In genomic region chr1:226217273-226217672, GRCh38 we compare ENCODE assay signal across 27 cellular contexts. TPM values are rescaled to one million over a fixed set of nuclear protein-coding genes. Genes with fewer than 3 reads are reported as not detected.
DNase-seq lines count a peak whose midpoint lies in the region; ATAC-seq and TF ChIP-seq lines count a peak whose summit lies in the region.
"Had no signal": no experiment of that assay in that cellular context is flagged by ENCODE, and none has a peak within 500 bp of the region (broad histone marks: within the 10 kb centered on the region; RNA-seq: fewer than 3 reads in every experiment).

No MANE protein-coding gene starts in this region.

- H3K27ac ChIP-seq in cardiac muscle cell (peak overlapping the region; percentile 48), left ventricle myocardium inferior (replicated peaks) (no peak overlapping the region), foreskin keratinocyte (no peak overlapping the region)
- H3K27ac ChIP-seq: BLaER1, esophagus squamous epithelium, heart left ventricle, testis, uterus, WERI-Rb-1 had no signal

- intact Hi-C loops in left ventricle myocardium inferior (cut with micrococcal nuclease) = no loop called here

- H3K4me1 ChIP-seq in cardiac muscle cell (ENCODE audit: low read depth) (peaks cover 14% of the 10 kb centered on the region), left ventricle myocardium inferior (no peaks in the 10 kb centered on the region), foreskin keratinocyte (no peaks in the 10 kb centered on the region)
- H3K4me1 ChIP-seq: esophagus squamous epithelium, heart left ventricle, testis, uterus had no signal

- H3K36me3 ChIP-seq in cardiac muscle cell (no peaks in the 10 kb centered on the region), left ventricle myocardium inferior (no peaks in the 10 kb centered on the region)
- H3K36me3 ChIP-seq: BLaER1, esophagus squamous epithelium, heart left ventricle, uterus, WERI-Rb-1 had no signal

- H3K4me3 ChIP-seq in cardiac muscle cell = no peak overlapping the region
- no peak overlapping the region for H3K4me3 ChIP-seq in left ventricle myocardium inferior
- no peak overlapping the region for H3K4me3 ChIP-seq in cardiac fibroblast (replicated peaks in 1 of 2; ENCODE audit: low read depth in 2 of 2, low read length in 2 of 2)
- H3K4me3 ChIP-seq: BLaER1, esophagus squamous epithelium, heart left ventricle, smooth muscle cell, testis, uterus had no signal

- no peaks in the 10 kb centered on the region for H3K27me3 ChIP-seq in cardiac muscle cell
- no peaks in the 10 kb centered on the region for H3K27me3 ChIP-seq in left ventricle myocardium inferior (ENCODE audit: low read depth)
- H3K27me3 ChIP-seq in foreskin keratinocyte = peaks cover 6% of the 10 kb centered on the region
- H3K27me3 ChIP-seq: esophagus squamous epithelium, heart left ventricle, testis, uterus had no signal

- TF ChIP-seq CTCF in cardiac muscle cell (IDR thresholded peaks at IDR 0.05; ENCODE audit: low read depth, low read length) (no peak), left ventricle myocardium inferior (IDR thresholded peaks at IDR 0.05; ENCODE audit: borderline replicate concordance) (no peak), cardiac fibroblast (IDR thresholded peaks at IDR 0.05; ENCODE audit: low read depth, low read length) (no peak), foreskin keratinocyte (conservative IDR thresholded peaks at IDR 0.05) (no peak)

- H3K9me3 ChIP-seq in cardiac muscle cell (ENCODE audit: low read depth) (no peaks in the 10 kb centered on the region), left ventricle myocardium inferior (replicated peaks) (no peaks in the 10 kb centered on the region)
- H3K9me3 ChIP-seq: BLaER1, esophagus squamous epithelium, heart left ventricle, testis, uterus had no signal

- ATAC-seq in foreskin keratinocyte = peak; percentile 46
- ATAC-seq: heart left ventricle; left colon; stimulated activated memory B cell treated with anti-CD40 and anti-IgM and Interleukin-4, amounts not matched to agents 10 μg/mL and 1 μg/mL and 100 μg/mL, for 72 hours had no signal

- CTCF ChIA-PET in HEK293T (lab: Yijun Ruan, JAX) = no interaction called here

- POLR2A ChIA-PET in HEK293T (lab: Yijun Ruan, JAX) = no interaction called here

- peak; percentile 22 to 32 for DNase-seq in cardiac muscle cell (ENCODE audit: low read depth in 1 of 2, low spot score in 1 of 2)
- DNase-seq in left ventricle myocardium inferior = no peak
- peak; percentile 37 to 60 for DNase-seq in cardiac fibroblast (ENCODE audit: low read depth in 2 of 2)
- DNase-seq in foreskin keratinocyte = no peak
- peak; percentile 13 for DNase-seq in stromal cell of bone marrow (ENCODE audit: low read depth)
- DNase-seq in HEK293T (ENCODE audit: extremely low spot score) = no peak
- no peak for DNase-seq in occipital lobe (lab: John Stamatoyannopoulos, UW)
- DNase-seq in COR-L47 (lab: John Stamatoyannopoulos, UW) = no peak
- DNase-seq: activated CD4-positive, alpha-beta T cell treated with anti-CD3 and anti-CD28 coated beads, Interleukin-2, amount 10 ng/mL, durations not matched to agents 7 days and 5 days; DND-41; esophagus squamous epithelium; HCEC 1CT; heart left ventricle; left colon; NCI-H1092 treated with DMSO at 0.1 percent for 48 hours; NCI-H2029; stimulated activated CD4-positive, alpha-beta T cell treated with anti-CD3 and anti-CD28 coated beads, Interleukin-2, amount 100 ng/mL, for 48 hours; T-helper 9 cell; testis; uterus; WERI-Rb-1 had no signal

TF ChIP-seq in HEK293T, 16 proteins besides CTCF, POLR2A, EP300 and RAD21:
- no peak for TF ChIP-seq HDGF (IDR thresholded peaks at IDR 0.05; ENCODE audit: borderline replicate concordance)
- TF ChIP-seq CTBP1 (IDR thresholded peaks at IDR 0.05; ENCODE audit: borderline replicate concordance) = no peak
- no peak for TF ChIP-seq ZNF384 (IDR thresholded peaks at IDR 0.05)
- TF ChIP-seq ARNT (IDR thresholded peaks at IDR 0.05) = no peak
- no peak for TF ChIP-seq ELF4 (IDR thresholded peaks at IDR 0.05)
- TF ChIP-seq L3MBTL2 (conservative IDR thresholded peaks at IDR 0.05) = no peak
- no peak for TF ChIP-seq FOXK2 (IDR thresholded peaks at IDR 0.05)
- no peak for TF ChIP-seq FOXM1 (IDR thresholded peaks at IDR 0.05; ENCODE audit: borderline replicate concordance)
- no peak for TF ChIP-seq SP1 (IDR thresholded peaks at IDR 0.05)
- no peak for TF ChIP-seq LEF1 (IDR thresholded peaks at IDR 0.05; ENCODE audit: borderline replicate concordance)
- no peak for TF ChIP-seq NFRKB (IDR thresholded peaks at IDR 0.05)
- no peak for TF ChIP-seq FOXA1 (IDR thresholded peaks at IDR 0.05)
- no peak for TF ChIP-seq BHLHE40 (IDR thresholded peaks at IDR 0.05; ENCODE audit: borderline replicate concordance)
- no peak for TF ChIP-seq TARDBP (IDR thresholded peaks at IDR 0.05)
- no peak for TF ChIP-seq PKNOX1 (IDR thresholded peaks at IDR 0.05)
- no peak for TF ChIP-seq SUZ12 (IDR thresholded peaks at IDR 0.05)

RNA-seq across cellular contexts. Expression of gene MIXL1, which starts 6.2 kb away (rescaled TPM):
- 3.7 and 5.4 TPM in 2 replicates for total RNA-seq in cardiac muscle cell
- 8.0 and 11.1 TPM in 2 replicates for polyA plus RNA-seq in cardiac muscle cell
- total RNA-seq in left ventricle myocardium inferior = not detected
- total RNA-seq in foreskin keratinocyte = not detected in 2 replicates
- polyA plus RNA-seq in foreskin keratinocyte = 0.07 TPM in 1 of 2 replicates, not detected in the other
- total RNA-seq in occipital lobe = not detected
- total RNA-seq: A673; activated CD4-positive, alpha-beta T cell treated with anti-CD3 and anti-CD28 coated beads, Interleukin-2, amount 10 ng/mL, durations not matched to agents 7 days and 5 days; esophagus squamous epithelium; osteocyte; renal cortical epithelial cell; uterus had no signal

RNA-seq across cellular contexts. Expression of gene ACBD3, which starts 30.7 kb away (rescaled TPM):
- total RNA-seq in cardiac muscle cell (37.3 and 47.4 TPM in 2 replicates), left ventricle myocardium inferior (29.6 TPM), foreskin keratinocyte (39.7 and 41.5 TPM in 2 replicates), occipital lobe (47.4 TPM)
- polyA plus RNA-seq in cardiac muscle cell (41.7 and 45.5 TPM in 2 replicates), foreskin keratinocyte (12.3 and 13.2 TPM in 2 replicates)

Comparison
In these comparisons a context has a peak if more than half of its experiments do, and no peak if none do; other contexts are left out.
1. DNase-seq: peak in cardiac muscle cell (2 of 2), cardiac fibroblast (2 of 2) and stromal cell of bone marrow (single experiment); none in left ventricle myocardium inferior (single experiment), foreskin keratinocyte (0 of 2), HEK293T (single experiment), occipital lobe (single experiment) and COR-L47 (single experiment).